Comparison of ENCODE assay signal across 26 cellular contexts in genomic region chr10:20041931-20042330, GRCh38.
A peak's percentile ranks its signal among the peaks of the same experiment; 100 is the strongest.
DNase-seq lines count a peak whose midpoint lies in the region; ATAC-seq, FAIRE-seq and TF ChIP-seq lines count a peak whose summit lies in the region.
"Had no signal": no experiment of that assay in that cellular context is flagged by ENCODE, and none has a peak within 500 bp of the region (broad histone marks: within the 10 kb centered on the region; RNA-seq: fewer than 3 reads in every experiment).

No MANE protein-coding gene starts in this region.

- peaks cover 9% of the 10 kb centered on the region for H3K9me3 Mint-ChIP-seq in MCF 10A (ENCODE audit: unreplicated experiment)
- H3K9me3 Mint-ChIP-seq: H9 had no signal

- peaks cover 11% of the 10 kb centered on the region for H3K4me1 Mint-ChIP-seq in MCF 10A (ENCODE audit: insufficient read depth, unreplicated experiment)
- H3K4me1 Mint-ChIP-seq: CD8-positive, alpha-beta memory T cell had no signal

- no peak for TF ChIP-seq CTCF in MCF 10A (IDR thresholded peaks at IDR 0.05; ENCODE audit: unreplicated experiment)
- no peak for TF ChIP-seq CTCF in breast epithelium (IDR thresholded peaks at IDR 0.05)
- TF ChIP-seq CTCF in bronchial epithelial cell (IDR thresholded peaks at IDR 0.05; ENCODE audit: insufficient read depth, low read length, severe bottlenecking), result no peak
- peak; percentile 1 for TF ChIP-seq CTCF in foreskin keratinocyte (conservative IDR thresholded peaks at IDR 0.05)
- no peak for TF ChIP-seq CTCF in left ventricle myocardium inferior (IDR thresholded peaks at IDR 0.05; ENCODE audit: borderline replicate concordance)

- no peak for TF ChIP-seq POLR2A in breast epithelium (IDR thresholded peaks at IDR 0.05)

- BruUV-seq in MCF 10A (replicated peaks; lab: Mats Ljungman, UMichigan), result no TSS peak

- H3K4me3 ChIP-seq in breast epithelium (no peak overlapping the region), bronchial epithelial cell (ENCODE audit: low read depth, low read length) (no peak overlapping the region), left ventricle myocardium inferior (no peak overlapping the region)
- H3K4me3 ChIP-seq: BLaER1 treated with 17β-estradiol and CSF1 and Interleukin-3, amounts not matched to agents 10 nM and 100 nM; GM12878; GM23248 had no signal

- H3K36me3 ChIP-seq in breast epithelium, result no peaks in the 10 kb centered on the region
- H3K36me3 ChIP-seq in bronchial epithelial cell (ENCODE audit: control insufficient read depth, insufficient read depth, low read length), result no peaks in the 10 kb centered on the region
- no peaks in the 10 kb centered on the region for H3K36me3 ChIP-seq in left ventricle myocardium inferior
- H3K36me3 ChIP-seq: BE2C had no signal

- intact Hi-C loops in MCF 10A (cut with micrococcal nuclease), result no loop called here
- intact Hi-C loops in breast epithelium (cut with DNase I; ENCODE audit: low total_unique reads), result no loop called here
- intact Hi-C loops in left ventricle myocardium inferior (cut with micrococcal nuclease), result no loop called here

- no peaks in the 10 kb centered on the region for H3K9me3 ChIP-seq in breast epithelium
- H3K9me3 ChIP-seq in left ventricle myocardium inferior (replicated peaks), result no peaks in the 10 kb centered on the region
- H3K9me3 ChIP-seq: BE2C had no signal

- no peaks in the 10 kb centered on the region for H3K4me1 ChIP-seq in breast epithelium
- H3K4me1 ChIP-seq in foreskin keratinocyte, result no peaks in the 10 kb centered on the region
- no peaks in the 10 kb centered on the region for H3K4me1 ChIP-seq in left ventricle myocardium inferior
- H3K4me1 ChIP-seq: BE2C had no signal

- no peak for FAIRE-seq in bronchial epithelial cell (lab: Jason Lieb, UNC)
- FAIRE-seq: A204.1, D721Med, GM12878, GM19239 had no signal

- H3K27ac ChIP-seq in breast epithelium (no peak overlapping the region), foreskin keratinocyte (no peak overlapping the region), left ventricle myocardium inferior (replicated peaks) (no peak overlapping the region)
- H3K27ac ChIP-seq: 22Rv1; BLaER1 treated with 17β-estradiol and CSF1 and Interleukin-3, amounts not matched to agents 10 nM and 100 nM; GM23248 had no signal

- POLR2A ChIA-PET in MCF 10A (lab: Yijun Ruan, JAX), result no interaction called here

- peak overlapping the region; percentile 65 for H3K27ac Mint-ChIP-seq in MCF 10A (ENCODE audit: low read depth, unreplicated experiment)
- H3K27ac Mint-ChIP-seq: CD4-positive, alpha-beta T cell; CD8-positive, alpha-beta memory T cell had no signal

- ATAC-seq in foreskin keratinocyte (peak; percentile 53), HG03139 (IDR thresholded peaks at IDR 0.05; ENCODE audit: unreplicated experiment) (no peak)
- ATAC-seq: GM12878, HCT116 had no signal

- DNase-seq in MCF 10A (ENCODE audit: unreplicated experiment), result peak; percentile 47
- DNase-seq in breast epithelium (ENCODE audit: low spot score in 2 of 2), result no peak
- DNase-seq in bronchial epithelial cell (ENCODE audit: low read depth), result peak; percentile 52
- DNase-seq in foreskin keratinocyte, result peak in 1 of 2 donors; percentile 35
- no peak for DNase-seq in anterior cingulate cortex (lab: John Stamatoyannopoulos, UW)
- no peak for DNase-seq in left ventricle myocardium inferior
- DNase-seq in iPS-NIHi11 (ENCODE audit: low spot score), result no peak
- DNase-seq: AML-193; BE2C; CD4-positive, alpha-beta T cell; CD8-positive, alpha-beta memory T cell; DMS 273 treated with DMSO at 0.1 percent for 48 hours; DMS79; EL; GDM1; GM23248; H9 had no signal

- no peaks in the 10 kb centered on the region for H3K27me3 Mint-ChIP-seq in MCF 10A (ENCODE audit: insufficient read depth, unreplicated experiment)
- H3K27me3 Mint-ChIP-seq: CD4-positive, alpha-beta T cell; CD8-positive, alpha-beta memory T cell had no signal

- H3K27me3 ChIP-seq in breast epithelium, result no peaks in the 10 kb centered on the region
- no peaks in the 10 kb centered on the region for H3K27me3 ChIP-seq in bronchial epithelial cell (ENCODE audit: control insufficient read depth, insufficient read depth, low read length)
- H3K27me3 ChIP-seq in foreskin keratinocyte, result no peaks in the 10 kb centered on the region
- H3K27me3 ChIP-seq in left ventricle myocardium inferior (ENCODE audit: low read depth), result no peaks in the 10 kb centered on the region
- H3K27me3 ChIP-seq: BE2C; BLaER1 treated with 17β-estradiol and CSF1 and Interleukin-3, amounts not matched to agents 10 nM and 100 nM had no signal

- H3K36me3 Mint-ChIP-seq in MCF 10A (ENCODE audit: insufficient read depth, unreplicated experiment), result no peaks in the 10 kb centered on the region
- H3K36me3 Mint-ChIP-seq: CD8-positive, alpha-beta memory T cell had no signal

- no peak overlapping the region for H3K4me3 Mint-ChIP-seq in MCF 10A (ENCODE audit: unreplicated experiment)
- H3K4me3 Mint-ChIP-seq: CD14-positive monocyte; CD4-positive, alpha-beta T cell; CD8-positive, alpha-beta memory T cell; H9 had no signal

- CTCF ChIA-PET in MCF 10A (lab: Yijun Ruan, JAX), result interaction anchor here (0.6 kb wide), 1 partner anchor 761 kb away, joined by 5 read pairs; no protein-coding TSS in a partner anchor

Comparison
In these comparisons a context has a peak if more than half of its experiments do, and no peak if none do; other contexts are left out.
1. DNase-seq: peak in MCF 10A (single experiment) and bronchial epithelial cell (single experiment); none in breast epithelium (0 of 2), anterior cingulate cortex (0 of 58), left ventricle myocardium inferior (single experiment) and iPS-NIHi11 (single experiment).